2 cellular contexts compared by ENCODE assay signal in genomic region chr14:54102530-54102929, GRCh38.
TF ChIP-seq lines count a peak whose summit lies in the region.

No MANE protein-coding gene starts in this region.

TF ChIP-seq in HCT116, 20 proteins besides CTCF, POLR2A, EP300 and RAD21 (continued from another document):
- TF ChIP-seq MAX (IDR thresholded peaks at IDR 0.05) (no peak), POLR2AphosphoS5 (IDR thresholded peaks at IDR 0.05; ENCODE audit: low read depth, low read length) (no peak), EZH2phosphoT487 (IDR thresholded peaks at IDR 0.05; ENCODE audit: borderline replicate concordance) (no peak), JUND (IDR thresholded peaks at IDR 0.05) (no peak), CBX3 (IDR thresholded peaks at IDR 0.05; ENCODE audit: low read depth) (no peak), CEBPB (IDR thresholded peaks at IDR 0.05; ENCODE audit: low read depth) (no peak), EGR1 (IDR thresholded peaks at IDR 0.05; ENCODE audit: low read depth) (no peak), SRF (IDR thresholded peaks at IDR 0.05; ENCODE audit: low read depth) (no peak), YY1 (IDR thresholded peaks at IDR 0.05; ENCODE audit: extremely low read depth, insufficient replicate concordance, low read depth, low read length) (no peak), ZBTB33 (IDR thresholded peaks at IDR 0.05; ENCODE audit: extremely low read depth, insufficient replicate concordance, low read length) (no peak)
- TF ChIP-seq, protein P1, sequence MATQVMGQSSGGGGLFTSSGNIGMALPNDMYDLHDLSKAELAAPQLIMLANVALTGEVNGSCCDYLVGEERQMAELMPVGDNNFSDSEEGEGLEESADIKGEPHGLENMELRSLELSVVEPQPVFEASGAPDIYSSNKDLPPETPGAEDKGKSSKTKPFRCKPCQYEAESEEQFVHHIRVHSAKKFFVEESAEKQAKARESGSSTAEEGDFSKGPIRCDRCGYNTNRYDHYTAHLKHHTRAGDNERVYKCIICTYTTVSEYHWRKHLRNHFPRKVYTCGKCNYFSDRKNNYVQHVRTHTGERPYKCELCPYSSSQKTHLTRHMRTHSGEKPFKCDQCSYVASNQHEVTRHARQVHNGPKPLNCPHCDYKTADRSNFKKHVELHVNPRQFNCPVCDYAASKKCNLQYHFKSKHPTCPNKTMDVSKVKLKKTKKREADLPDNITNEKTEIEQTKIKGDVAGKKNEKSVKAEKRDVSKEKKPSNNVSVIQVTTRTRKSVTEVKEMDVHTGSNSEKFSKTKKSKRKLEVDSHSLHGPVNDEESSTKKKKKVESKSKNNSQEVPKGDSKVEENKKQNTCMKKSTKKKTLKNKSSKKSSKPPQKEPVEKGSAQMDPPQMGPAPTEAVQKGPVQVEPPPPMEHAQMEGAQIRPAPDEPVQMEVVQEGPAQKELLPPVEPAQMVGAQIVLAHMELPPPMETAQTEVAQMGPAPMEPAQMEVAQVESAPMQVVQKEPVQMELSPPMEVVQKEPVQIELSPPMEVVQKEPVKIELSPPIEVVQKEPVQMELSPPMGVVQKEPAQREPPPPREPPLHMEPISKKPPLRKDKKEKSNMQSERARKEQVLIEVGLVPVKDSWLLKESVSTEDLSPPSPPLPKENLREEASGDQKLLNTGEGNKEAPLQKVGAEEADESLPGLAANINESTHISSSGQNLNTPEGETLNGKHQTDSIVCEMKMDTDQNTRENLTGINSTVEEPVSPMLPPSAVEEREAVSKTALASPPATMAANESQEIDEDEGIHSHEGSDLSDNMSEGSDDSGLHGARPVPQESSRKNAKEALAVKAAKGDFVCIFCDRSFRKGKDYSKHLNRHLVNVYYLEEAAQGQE (IDR thresholded peaks at IDR 0.05; ENCODE audit: low read depth), result no peak
- TF ChIP-seq, protein P2, sequence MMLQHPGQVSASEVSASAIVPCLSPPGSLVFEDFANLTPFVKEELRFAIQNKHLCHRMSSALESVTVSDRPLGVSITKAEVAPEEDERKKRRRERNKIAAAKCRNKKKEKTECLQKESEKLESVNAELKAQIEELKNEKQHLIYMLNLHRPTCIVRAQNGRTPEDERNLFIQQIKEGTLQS (IDR thresholded peaks at IDR 0.05), result no peak

TF ChIP-seq in GM12891, 5 proteins besides CTCF, POLR2A, EP300 and RAD21:
- no peak for TF ChIP-seq PAX5 (IDR thresholded peaks at IDR 0.05; ENCODE audit: insufficient read depth, low read length, severe bottlenecking)
